1 cellular context compared by ENCODE assay signal in the genomic region with DNA sequence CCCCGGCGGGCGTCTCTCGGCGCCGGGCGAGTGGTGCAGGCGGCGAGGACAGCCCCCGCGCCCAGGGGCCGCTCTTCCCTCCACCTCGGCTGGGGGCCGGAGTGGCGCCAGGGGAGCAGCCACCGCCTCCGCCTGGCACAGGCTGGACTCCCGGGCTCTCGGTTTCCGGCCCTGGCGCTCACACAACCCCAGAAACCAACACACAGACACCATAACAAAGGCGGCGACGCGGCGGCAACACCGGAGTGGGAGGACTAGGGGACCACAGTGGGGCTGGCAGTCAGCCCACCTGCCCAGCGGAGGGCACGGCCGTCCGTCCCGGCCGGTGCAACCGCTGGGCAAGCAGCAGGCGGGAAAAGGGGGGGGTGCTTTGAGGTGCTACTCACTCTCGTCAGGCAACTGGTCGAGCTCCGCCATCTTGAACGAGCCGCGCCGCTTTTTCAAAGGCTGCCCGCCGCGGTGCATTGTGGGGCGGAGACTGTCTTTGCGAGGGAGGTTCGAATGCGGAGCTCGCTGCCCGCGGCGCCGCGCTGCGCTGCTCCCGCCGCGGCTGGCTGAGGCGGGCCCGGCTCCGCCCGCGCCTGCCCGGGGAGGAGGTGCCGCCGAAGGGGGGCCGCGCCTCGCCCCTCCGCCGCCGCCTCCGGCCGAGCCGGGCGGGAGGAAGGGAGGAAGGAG.
TF ChIP-seq lines count a peak whose summit lies in the region.

A gene with protein sequence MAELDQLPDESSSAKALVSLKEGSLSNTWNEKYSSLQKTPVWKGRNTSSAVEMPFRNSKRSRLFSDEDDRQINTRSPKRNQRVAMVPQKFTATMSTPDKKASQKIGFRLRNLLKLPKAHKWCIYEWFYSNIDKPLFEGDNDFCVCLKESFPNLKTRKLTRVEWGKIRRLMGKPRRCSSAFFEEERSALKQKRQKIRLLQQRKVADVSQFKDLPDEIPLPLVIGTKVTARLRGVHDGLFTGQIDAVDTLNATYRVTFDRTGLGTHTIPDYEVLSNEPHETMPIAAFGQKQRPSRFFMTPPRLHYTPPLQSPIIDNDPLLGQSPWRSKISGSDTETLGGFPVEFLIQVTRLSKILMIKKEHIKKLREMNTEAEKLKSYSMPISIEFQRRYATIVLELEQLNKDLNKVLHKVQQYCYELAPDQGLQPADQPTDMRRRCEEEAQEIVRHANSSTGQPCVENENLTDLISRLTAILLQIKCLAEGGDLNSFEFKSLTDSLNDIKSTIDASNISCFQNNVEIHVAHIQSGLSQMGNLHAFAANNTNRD (minus strand): TSS at position 442 of the 675 bp plus-strand sequence. CDS start 25 bp downstream, at position 417.

TF ChIP-seq in HEK293, 187 proteins besides CTCF, POLR2A, EP300 and RAD21 (continued from another document and continues in another):
- TF ChIP-seq PRDM10 (tag by site-specific recombination; IDR thresholded peaks at IDR 0.05), result no peak; the same call in none of the 2 replicates
- TF ChIP-seq, protein P1, sequence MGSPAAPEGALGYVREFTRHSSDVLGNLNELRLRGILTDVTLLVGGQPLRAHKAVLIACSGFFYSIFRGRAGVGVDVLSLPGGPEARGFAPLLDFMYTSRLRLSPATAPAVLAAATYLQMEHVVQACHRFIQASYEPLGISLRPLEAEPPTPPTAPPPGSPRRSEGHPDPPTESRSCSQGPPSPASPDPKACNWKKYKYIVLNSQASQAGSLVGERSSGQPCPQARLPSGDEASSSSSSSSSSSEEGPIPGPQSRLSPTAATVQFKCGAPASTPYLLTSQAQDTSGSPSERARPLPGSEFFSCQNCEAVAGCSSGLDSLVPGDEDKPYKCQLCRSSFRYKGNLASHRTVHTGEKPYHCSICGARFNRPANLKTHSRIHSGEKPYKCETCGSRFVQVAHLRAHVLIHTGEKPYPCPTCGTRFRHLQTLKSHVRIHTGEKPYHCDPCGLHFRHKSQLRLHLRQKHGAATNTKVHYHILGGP (tag by site-specific recombination; IDR thresholded peaks at IDR 0.05), result no peak
- TF ChIP-seq ZBTB17 (tag by site-specific recombination; IDR thresholded peaks at IDR 0.05), result peak; percentile 89
- TF ChIP-seq ZNF639 (tag by site-specific recombination; IDR thresholded peaks at IDR 0.05), result peak; percentile 73
- no peak for TF ChIP-seq ZNF350 (tag by site-specific recombination; IDR thresholded peaks at IDR 0.05)
- no peak for TF ChIP-seq ZNF302 (tag by site-specific recombination; IDR thresholded peaks at IDR 0.05; ENCODE audit: low read depth)
- peak; percentile 98 for TF ChIP-seq YY1 (tag by site-specific recombination; IDR thresholded peaks at IDR 0.05)
- peak; percentile 67; the same call in 1 of the 2 replicates for TF ChIP-seq ZNF423 (tag by site-specific recombination; IDR thresholded peaks at IDR 0.05)
- no peak for TF ChIP-seq ZBTB1 (tag by site-specific recombination; IDR thresholded peaks at IDR 0.05)
- peak; percentile 81 for TF ChIP-seq ZBTB48 (tag by site-specific recombination; IDR thresholded peaks at IDR 0.05)
- no peak for TF ChIP-seq ZNF560 (tag by site-specific recombination; IDR thresholded peaks at IDR 0.05; ENCODE audit: borderline replicate concordance)
- no peak for TF ChIP-seq ZNF654 (tag by site-specific recombination; IDR thresholded peaks at IDR 0.05; ENCODE audit: low read depth)
- no peak for TF ChIP-seq SETDB1 (IDR thresholded peaks at IDR 0.05; ENCODE audit: insufficient read length, low read length)
- no peak; the same call in 1 of the 2 replicates for TF ChIP-seq BCL11A (tag by site-specific recombination; IDR thresholded peaks at IDR 0.05; ENCODE audit: low read depth)
- TF ChIP-seq KLF9 (tag by site-specific recombination; IDR thresholded peaks at IDR 0.05; ENCODE audit: low read depth), result no peak; the same call in 1 of the 2 replicates
- no peak for TF ChIP-seq ZNF621 (tag by site-specific recombination; IDR thresholded peaks at IDR 0.05)
- peak; percentile 51; the same call in 1 of the 2 replicates for TF ChIP-seq ZNF391 (tag by site-specific recombination; IDR thresholded peaks at IDR 0.05; ENCODE audit: borderline replicate concordance, low read depth)
- TF ChIP-seq ZNF211 (tag by site-specific recombination; IDR thresholded peaks at IDR 0.05; ENCODE audit: low read depth), result no peak
- TF ChIP-seq ZNF837 (tag by site-specific recombination; IDR thresholded peaks at IDR 0.05), result 0 out of 2 replicates have a peak, but pooled peaks have one; percentile 64
- no peak; the same call in 1 of the 2 replicates for TF ChIP-seq MEIS1 (CRISPR knock-in tag; IDR thresholded peaks at IDR 0.05; ENCODE audit: borderline replicate concordance)
- TF ChIP-seq, protein P2, sequence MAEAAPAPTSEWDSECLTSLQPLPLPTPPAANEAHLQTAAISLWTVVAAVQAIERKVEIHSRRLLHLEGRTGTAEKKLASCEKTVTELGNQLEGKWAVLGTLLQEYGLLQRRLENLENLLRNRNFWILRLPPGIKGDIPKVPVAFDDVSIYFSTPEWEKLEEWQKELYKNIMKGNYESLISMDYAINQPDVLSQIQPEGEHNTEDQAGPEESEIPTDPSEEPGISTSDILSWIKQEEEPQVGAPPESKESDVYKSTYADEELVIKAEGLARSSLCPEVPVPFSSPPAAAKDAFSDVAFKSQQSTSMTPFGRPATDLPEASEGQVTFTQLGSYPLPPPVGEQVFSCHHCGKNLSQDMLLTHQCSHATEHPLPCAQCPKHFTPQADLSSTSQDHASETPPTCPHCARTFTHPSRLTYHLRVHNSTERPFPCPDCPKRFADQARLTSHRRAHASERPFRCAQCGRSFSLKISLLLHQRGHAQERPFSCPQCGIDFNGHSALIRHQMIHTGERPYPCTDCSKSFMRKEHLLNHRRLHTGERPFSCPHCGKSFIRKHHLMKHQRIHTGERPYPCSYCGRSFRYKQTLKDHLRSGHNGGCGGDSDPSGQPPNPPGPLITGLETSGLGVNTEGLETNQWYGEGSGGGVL (tag by site-specific recombination; IDR thresholded peaks at IDR 0.05), result peak; percentile 56
- TF ChIP-seq ZNF514 (tag by site-specific recombination; IDR thresholded peaks at IDR 0.05), result no peak
- no peak for TF ChIP-seq ZNF23 (tag by site-specific recombination; IDR thresholded peaks at IDR 0.05; ENCODE audit: borderline replicate concordance)
- TF ChIP-seq ZNF354C (tag by site-specific recombination; IDR thresholded peaks at IDR 0.05; ENCODE audit: borderline replicate concordance, low read depth), result no peak
- no peak for TF ChIP-seq ZNF701 (tag by site-specific recombination; IDR thresholded peaks at IDR 0.05)
- TF ChIP-seq ZNF324 (tag by site-specific recombination; IDR thresholded peaks at IDR 0.05), result peak; percentile 96
- TF ChIP-seq, protein P3, sequence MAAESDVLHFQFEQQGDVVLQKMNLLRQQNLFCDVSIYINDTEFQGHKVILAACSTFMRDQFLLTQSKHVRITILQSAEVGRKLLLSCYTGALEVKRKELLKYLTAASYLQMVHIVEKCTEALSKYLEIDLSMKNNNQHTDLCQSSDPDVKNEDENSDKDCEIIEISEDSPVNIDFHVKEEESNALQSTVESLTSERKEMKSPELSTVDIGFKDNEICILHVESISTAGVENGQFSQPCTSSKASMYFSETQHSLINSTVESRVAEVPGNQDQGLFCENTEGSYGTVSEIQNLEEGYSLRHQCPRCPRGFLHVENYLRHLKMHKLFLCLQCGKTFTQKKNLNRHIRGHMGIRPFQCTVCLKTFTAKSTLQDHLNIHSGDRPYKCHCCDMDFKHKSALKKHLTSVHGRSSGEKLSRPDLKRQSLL (tag by site-specific recombination; IDR thresholded peaks at IDR 0.05), result no peak
- no peak for TF ChIP-seq HOXD13 (CRISPR knock-in tag; IDR thresholded peaks at IDR 0.05; ENCODE audit: borderline replicate concordance)
- peak; percentile 84; the same call in 1 of the 2 replicates for TF ChIP-seq SCRT2 (tag by site-specific recombination; IDR thresholded peaks at IDR 0.05)
- peak; percentile 86 for TF ChIP-seq KLF16 (tag by site-specific recombination; IDR thresholded peaks at IDR 0.05)
- peak; percentile 42; the same call in 1 of the 2 replicates for TF ChIP-seq TRIM28 (IDR thresholded peaks at IDR 0.05; ENCODE audit: borderline replicate concordance, low read length)
- TF ChIP-seq MZF1 (tag by site-specific recombination; IDR thresholded peaks at IDR 0.05; ENCODE audit: borderline replicate concordance), result no peak
- peak; percentile 86 for TF ChIP-seq ZNF24 (tag by site-specific recombination; IDR thresholded peaks at IDR 0.05)
- TF ChIP-seq ZNF169 (tag by site-specific recombination; IDR thresholded peaks at IDR 0.05), result peak; percentile 81; the same call in 1 of the 2 replicates
- TF ChIP-seq, protein P4, sequence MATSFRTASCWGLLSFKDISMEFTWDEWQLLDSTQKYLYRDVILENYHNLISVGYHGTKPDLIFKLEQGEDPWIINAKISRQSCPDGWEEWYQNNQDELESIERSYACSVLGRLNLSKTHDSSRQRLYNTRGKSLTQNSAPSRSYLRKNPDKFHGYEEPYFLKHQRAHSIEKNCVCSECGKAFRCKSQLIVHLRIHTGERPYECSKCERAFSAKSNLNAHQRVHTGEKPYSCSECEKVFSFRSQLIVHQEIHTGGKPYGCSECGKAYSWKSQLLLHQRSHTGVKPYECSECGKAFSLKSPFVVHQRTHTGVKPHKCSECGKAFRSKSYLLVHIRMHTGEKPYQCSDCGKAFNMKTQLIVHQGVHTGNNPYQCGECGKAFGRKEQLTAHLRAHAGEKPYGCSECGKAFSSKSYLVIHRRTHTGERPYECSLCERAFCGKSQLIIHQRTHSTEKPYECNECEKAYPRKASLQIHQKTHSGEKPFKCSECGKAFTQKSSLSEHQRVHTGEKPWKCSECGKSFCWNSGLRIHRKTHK (tag by site-specific recombination; IDR thresholded peaks at IDR 0.05), result no peak
- peak; percentile 98 for TF ChIP-seq ZFP37 (tag by site-specific recombination; IDR thresholded peaks at IDR 0.05)
- no peak for TF ChIP-seq ZNF426 (tag by site-specific recombination; IDR thresholded peaks at IDR 0.05)
- no peak for TF ChIP-seq ZNF132 (tag by site-specific recombination; IDR thresholded peaks at IDR 0.05; ENCODE audit: borderline replicate concordance)
- no peak for TF ChIP-seq ZNF529 (tag by site-specific recombination; IDR thresholded peaks at IDR 0.05; ENCODE audit: insufficient replicate concordance)
- TF ChIP-seq RBAK (tag by site-specific recombination; IDR thresholded peaks at IDR 0.05), result no peak
- no peak for TF ChIP-seq ZNF473 (tag by site-specific recombination; IDR thresholded peaks at IDR 0.05)
- peak; percentile 78; the same call in 1 of the 2 replicates for TF ChIP-seq ZSCAN16 (tag by site-specific recombination; IDR thresholded peaks at IDR 0.05)
- TF ChIP-seq ZNF202 (tag by site-specific recombination; IDR thresholded peaks at IDR 0.05; ENCODE audit: borderline replicate concordance), result no peak
- no peak for TF ChIP-seq ZNF138 (tag by site-specific recombination; IDR thresholded peaks at IDR 0.05; ENCODE audit: borderline replicate concordance)
- TF ChIP-seq ZNF670 (tag by site-specific recombination; IDR thresholded peaks at IDR 0.05; ENCODE audit: low read depth), result no peak
- no peak for TF ChIP-seq ZNF175 (tag by site-specific recombination; IDR thresholded peaks at IDR 0.05)
- peak; percentile 75 for TF ChIP-seq WT1 (tag by site-specific recombination; IDR thresholded peaks at IDR 0.05)
- peak; percentile 78 for TF ChIP-seq ZNF223 (tag by site-specific recombination; IDR thresholded peaks at IDR 0.05)
